In the genomic region with DNA sequence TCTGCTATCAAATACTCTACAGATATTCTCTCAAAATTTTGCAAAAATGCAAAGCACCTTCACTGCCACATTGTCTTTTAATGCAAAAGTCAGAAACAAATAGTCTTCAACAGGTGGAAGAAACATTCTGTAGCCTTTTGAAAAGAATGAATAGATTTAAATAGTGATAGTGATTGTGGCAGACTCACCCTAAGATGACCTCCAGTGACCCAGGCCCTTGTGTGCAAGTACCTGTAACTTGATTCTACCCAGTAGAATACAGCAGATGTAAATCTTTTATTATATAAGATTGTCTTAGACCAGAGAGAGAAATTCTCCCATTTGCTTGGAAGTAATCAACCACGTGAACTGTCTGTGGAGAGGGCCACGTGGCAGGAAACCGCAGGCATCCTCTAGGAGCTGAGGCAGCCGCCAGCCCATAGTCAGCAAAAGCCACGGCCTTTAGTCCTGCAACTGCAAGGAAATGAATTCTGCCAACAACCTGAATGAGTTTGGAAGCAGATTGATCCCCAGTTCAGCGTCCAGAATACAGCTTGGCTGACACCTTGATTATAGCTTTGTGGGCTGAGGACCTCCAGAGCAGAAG, we compare ENCODE assay signal across 1 cellular context.
TF ChIP-seq lines count a peak whose summit lies in the region.

No MANE protein-coding gene starts in this region.

TF ChIP-seq in HepG2, 621 proteins besides CTCF, POLR2A, EP300 and RAD21 (continued from another document):
- TF ChIP-seq, protein P1, sequence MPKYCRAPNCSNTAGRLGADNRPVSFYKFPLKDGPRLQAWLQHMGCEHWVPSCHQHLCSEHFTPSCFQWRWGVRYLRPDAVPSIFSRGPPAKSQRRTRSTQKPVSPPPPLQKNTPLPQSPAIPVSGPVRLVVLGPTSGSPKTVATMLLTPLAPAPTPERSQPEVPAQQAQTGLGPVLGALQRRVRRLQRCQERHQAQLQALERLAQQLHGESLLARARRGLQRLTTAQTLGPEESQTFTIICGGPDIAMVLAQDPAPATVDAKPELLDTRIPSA (CRISPR knock-in tag; IDR thresholded peaks at IDR 0.05; ENCODE audit: borderline replicate concordance) = no peak
- no peak for TF ChIP-seq NFKB2 (CRISPR knock-in tag; IDR thresholded peaks at IDR 0.05; ENCODE audit: borderline replicate concordance)
- no peak for TF ChIP-seq TSC22D2 (CRISPR knock-in tag; IDR thresholded peaks at IDR 0.05; ENCODE audit: borderline replicate concordance)
- no peak for TF ChIP-seq ZNF44 (CRISPR knock-in tag; IDR thresholded peaks at IDR 0.05)
- TF ChIP-seq, protein P2, sequence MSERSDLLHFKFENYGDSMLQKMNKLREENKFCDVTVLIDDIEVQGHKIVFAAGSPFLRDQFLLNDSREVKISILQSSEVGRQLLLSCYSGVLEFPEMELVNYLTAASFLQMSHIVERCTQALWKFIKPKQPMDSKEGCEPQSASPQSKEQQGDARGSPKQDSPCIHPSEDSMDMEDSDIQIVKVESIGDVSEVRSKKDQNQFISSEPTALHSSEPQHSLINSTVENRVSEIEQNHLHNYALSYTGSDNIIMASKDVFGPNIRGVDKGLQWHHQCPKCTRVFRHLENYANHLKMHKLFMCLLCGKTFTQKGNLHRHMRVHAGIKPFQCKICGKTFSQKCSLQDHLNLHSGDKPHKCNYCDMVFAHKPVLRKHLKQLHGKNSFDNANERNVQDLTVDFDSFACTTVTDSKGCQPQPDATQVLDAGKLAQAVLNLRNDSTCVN (CRISPR knock-in tag; IDR thresholded peaks at IDR 0.05; ENCODE audit: borderline replicate concordance) = no peak
- no peak for TF ChIP-seq REXO4 (CRISPR knock-in tag; IDR thresholded peaks at IDR 0.05; ENCODE audit: borderline replicate concordance)
- TF ChIP-seq, protein P3, sequence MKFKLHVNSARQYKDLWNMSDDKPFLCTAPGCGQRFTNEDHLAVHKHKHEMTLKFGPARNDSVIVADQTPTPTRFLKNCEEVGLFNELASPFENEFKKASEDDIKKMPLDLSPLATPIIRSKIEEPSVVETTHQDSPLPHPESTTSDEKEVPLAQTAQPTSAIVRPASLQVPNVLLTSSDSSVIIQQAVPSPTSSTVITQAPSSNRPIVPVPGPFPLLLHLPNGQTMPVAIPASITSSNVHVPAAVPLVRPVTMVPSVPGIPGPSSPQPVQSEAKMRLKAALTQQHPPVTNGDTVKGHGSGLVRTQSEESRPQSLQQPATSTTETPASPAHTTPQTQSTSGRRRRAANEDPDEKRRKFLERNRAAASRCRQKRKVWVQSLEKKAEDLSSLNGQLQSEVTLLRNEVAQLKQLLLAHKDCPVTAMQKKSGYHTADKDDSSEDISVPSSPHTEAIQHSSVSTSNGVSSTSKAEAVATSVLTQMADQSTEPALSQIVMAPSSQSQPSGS (CRISPR knock-in tag; IDR thresholded peaks at IDR 0.05) = no peak
- TF ChIP-seq ZMYM3 (CRISPR knock-in tag; IDR thresholded peaks at IDR 0.05) = no peak
- no peak for TF ChIP-seq HNRNPK (IDR thresholded peaks at IDR 0.05; ENCODE audit: low read depth, low read length, poor library complexity, severe bottlenecking)
- TF ChIP-seq ZNF605 (CRISPR knock-in tag; IDR thresholded peaks at IDR 0.05) = no peak
- no peak for TF ChIP-seq FOXO1 (CRISPR knock-in tag; IDR thresholded peaks at IDR 0.05)
- TF ChIP-seq MYC (CRISPR knock-in tag; IDR thresholded peaks at IDR 0.05; ENCODE audit: borderline replicate concordance) = no peak
